Comparison of ENCODE assay signal across 8 cellular contexts in the genomic region with DNA sequence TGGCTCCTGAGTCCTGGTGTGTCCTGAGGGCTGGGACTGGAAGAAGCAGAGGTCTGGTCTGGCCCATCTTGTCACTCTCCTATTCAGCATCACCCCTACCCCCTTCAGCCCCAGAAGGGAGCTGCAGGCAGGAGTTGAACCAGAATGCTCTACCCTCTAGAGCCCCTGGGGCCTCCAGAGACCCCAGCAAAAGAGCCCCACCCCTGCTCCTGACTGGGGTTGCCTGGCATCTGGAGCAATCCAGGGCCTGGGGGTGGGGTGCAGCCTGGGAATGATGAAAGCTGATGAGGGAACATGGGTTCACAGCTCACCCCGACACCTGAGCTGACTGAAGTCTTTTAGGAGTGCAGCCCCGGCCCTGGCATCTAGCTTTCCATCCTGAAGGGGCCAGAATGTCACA. TPM values are rescaled to one million over a fixed set of nuclear protein-coding genes. Genes with fewer than 3 reads are reported as not detected.
A peak's percentile ranks its signal among the peaks of the same experiment; 100 is the strongest.
DNase-seq lines count a peak whose midpoint lies in the region; ATAC-seq, FAIRE-seq and TF ChIP-seq lines count a peak whose summit lies in the region.

No MANE protein-coding gene starts in this region.

- CTCF ChIA-PET in activated CD4-positive, alpha-beta T cell treated with anti-CD3 and anti-CD28 coated beads for 36 hours (lab: Charles Lee) = interaction anchor here (0.6 to 22.3 kb wide), 63 partner anchors 9 to 1205 kb away, joined by 3 to 586 read pairs (median 5); partner anchors contain the start of genes C6orf89, MTCH1, PIM1 and PPIL1
- CTCF ChIA-PET in PC-9 (lab: Charles Lee) = interaction anchor here (0.6 to 5.4 kb wide), 11 partner anchors 11 to 251 kb away, joined by 3 to 45 read pairs (median 5); partner anchors contain the start of genes C6orf89, MTCH1 and PIM1

- H2AFZ ChIP-seq in PC-9 = 0 out of 2 replicates have a peak overlapping the region, but pooled peaks have one; percentile 40

- H3K27ac ChIP-seq in PC-9 (no peak overlapping the region), esophagus squamous epithelium (peak overlapping the region in 3 of 4 donors; percentile 23 to 55 (median 51))

- POLR2A ChIA-PET in activated CD4-positive, alpha-beta T cell treated with anti-CD3 and anti-CD28 coated beads for 36 hours (lab: Charles Lee) = interaction anchor here (0.9 to 1.2 kb wide), 4 partner anchors 152 to 191 kb away, joined by 4 to 6 read pairs (median 5); partner anchors contain the start of gene PIM1
- POLR2A ChIA-PET in PC-9 (lab: Charles Lee; ENCODE audit: unreplicated experiment) = interaction anchor here (0.6 to 0.8 kb wide), 3 partner anchors 32 to 244 kb away, joined by 3 to 6 read pairs (median 4); partner anchors contain the start of gene MTCH1

- H3K4me3 ChIP-seq in PC-9 (no peak overlapping the region), esophagus squamous epithelium (no peak overlapping the region), MG63 (no peak overlapping the region)

- H3K9me2 ChIP-seq in PC-9 (ENCODE audit: insufficient read depth) = no peaks in the 10 kb centered on the region

- peak overlapping the region; percentile 33 for H3K27ac Mint-ChIP-seq in activated CD4-positive, alpha-beta T cell treated with anti-CD3 and anti-CD28 coated beads for 36 hours
- H3K27ac Mint-ChIP-seq in stimulated activated effector memory CD8-positive, alpha-beta T cell treated with anti-CD3 and anti-CD28 coated beads, Interleukin-12 subunit alpha, Interleukin-12 subunit beta, amount 100 ng/mL, for 72 hours = peak overlapping the region; percentile 10

- no peaks in the 10 kb centered on the region for H3K36me3 Mint-ChIP-seq in activated CD4-positive, alpha-beta T cell treated with anti-CD3 and anti-CD28 coated beads for 36 hours (ENCODE audit: low read depth)
- H3K36me3 Mint-ChIP-seq in stimulated activated effector memory CD8-positive, alpha-beta T cell treated with anti-CD3 and anti-CD28 coated beads, Interleukin-12 subunit alpha, Interleukin-12 subunit beta, amount 100 ng/mL, for 72 hours = peaks cover 9% of the 10 kb centered on the region

- intact Hi-C loops in activated CD4-positive, alpha-beta T cell treated with anti-CD3 and anti-CD28 coated beads for 36 hours (cut with DNase I, micrococcal nuclease) = loop anchor here (1.0 to 2.0 kb wide), 10 partner anchors 31 to 675 kb away; partner anchors contain the start of genes C6orf89 (in 2 of the 2) and MTCH1 (in 1 of the 2)
- intact Hi-C loops in PC-9 (cut with micrococcal nuclease; ENCODE audit: unreplicated experiment) (loop anchor here (1.0 to 5.0 kb wide), 8 partner anchors 103 to 1555 kb away; partner anchors contain the start of genes C6orf89 and PPIL1), esophagus squamous epithelium (cut with DNase I) (loop anchor here (2.0 to 10.0 kb wide), 3 partner anchors 103 to 193 kb away; partner anchors contain the start of gene C6orf89)

- WGBS in esophagus squamous epithelium, 2 donors = 64 to 78% methylated on average over 2 of the region's 2 CpGs

- H3K4me1 ChIP-seq in PC-9 (replicated peaks; ENCODE audit: insufficient read depth) = peaks cover 40% of the 10 kb centered on the region
- peaks cover 10 to 46% (median 11%) of the 10 kb centered on the region in 3 donors for H3K4me1 ChIP-seq in esophagus squamous epithelium

- no peaks in the 10 kb centered on the region for H3K9me3 Mint-ChIP-seq in activated CD4-positive, alpha-beta T cell treated with anti-CD3 and anti-CD28 coated beads for 36 hours (ENCODE audit: low read depth)
- no peaks in the 10 kb centered on the region for H3K9me3 Mint-ChIP-seq in stimulated activated effector memory CD8-positive, alpha-beta T cell treated with anti-CD3 and anti-CD28 coated beads, Interleukin-12 subunit alpha, Interleukin-12 subunit beta, amount 100 ng/mL, for 72 hours

- H3F3A ChIP-seq in PC-9 (ENCODE audit: insufficient read depth, low read depth) = peaks cover 26% of the 10 kb centered on the region

- no peak for TF ChIP-seq CTCF in PC-9 (conservative IDR thresholded peaks at IDR 0.05)
- TF ChIP-seq CTCF in esophagus squamous epithelium (IDR thresholded peaks at IDR 0.05) = no peak

- H3K4me1 Mint-ChIP-seq in activated CD4-positive, alpha-beta T cell treated with anti-CD3 and anti-CD28 coated beads for 36 hours = peaks cover 37% of the 10 kb centered on the region
- H3K4me1 Mint-ChIP-seq in stimulated activated effector memory CD8-positive, alpha-beta T cell treated with anti-CD3 and anti-CD28 coated beads, Interleukin-12 subunit alpha, Interleukin-12 subunit beta, amount 100 ng/mL, for 72 hours = peaks cover 47% of the 10 kb centered on the region

- peak overlapping the region; percentile 12; the same call in 1 of the 2 replicates for H3K4me2 ChIP-seq in PC-9

- H3K9me3 ChIP-seq in PC-9 (ENCODE audit: insufficient read depth, low read depth) (no peaks in the 10 kb centered on the region), esophagus squamous epithelium (no peaks in the 10 kb centered on the region), MG63 (no peaks in the 10 kb centered on the region)

- ATAC-seq in activated CD4-positive, alpha-beta T cell treated with anti-CD3 and anti-CD28 coated beads for 36 hours = no peak
- ATAC-seq in stimulated activated effector memory CD8-positive, alpha-beta T cell treated with anti-CD3 and anti-CD28 coated beads, Interleukin-12 subunit alpha, Interleukin-12 subunit beta, amount 100 ng/mL, for 72 hours = no peak

- BruUV-seq in PC-9 (replicated peaks; lab: Mats Ljungman, UMichigan) = no TSS peak

- no peak for FAIRE-seq in H54 (lab: Jason Lieb, UNC)

- H3K36me3 ChIP-seq in PC-9 (ENCODE audit: low read depth) = no peaks in the 10 kb centered on the region
- no peaks in the 10 kb centered on the region for H3K36me3 ChIP-seq in esophagus squamous epithelium
- H3K36me3 ChIP-seq in MG63 = no peaks in the 10 kb centered on the region

- H3K79me2 ChIP-seq in PC-9 (ENCODE audit: low read depth) = no peaks in the 10 kb centered on the region

- no peaks in the 10 kb centered on the region for H4K20me1 ChIP-seq in PC-9 (ENCODE audit: insufficient read depth)

- no peak for DNase-seq in activated CD4-positive, alpha-beta T cell treated with anti-CD3 and anti-CD28 coated beads for 36 hours
- no peak for DNase-seq in activated CD4-positive, alpha-beta T cell treated with anti-CD3 and anti-CD28 coated beads for 4 hours
- no peak for DNase-seq in PC-9
- no peak for DNase-seq in esophagus squamous epithelium (lab: John Stamatoyannopoulos, UW)
- no peak for DNase-seq in stimulated activated effector memory CD8-positive, alpha-beta T cell treated with anti-CD3 and anti-CD28 coated beads, Interleukin-12 subunit alpha, Interleukin-12 subunit beta, amount 100 ng/mL, for 72 hours (ENCODE audit: low spot score in 2 of 2)
- no peak for DNase-seq in MG63
- no peak for DNase-seq in HCEC 1CT
- DNase-seq in H54 (ENCODE audit: insufficient read length, low spot score) = no peak

- H3K27me3 Mint-ChIP-seq in activated CD4-positive, alpha-beta T cell treated with anti-CD3 and anti-CD28 coated beads for 36 hours = no peaks in the 10 kb centered on the region

- H3K27me3 ChIP-seq in PC-9 (ENCODE audit: insufficient read depth, low read depth) = no peaks in the 10 kb centered on the region
- no peaks in the 10 kb centered on the region for H3K27me3 ChIP-seq in esophagus squamous epithelium
- no peaks in the 10 kb centered on the region for H3K27me3 ChIP-seq in MG63

- no peak for TF ChIP-seq POLR2A in esophagus squamous epithelium (IDR thresholded peaks at IDR 0.05)
- TF ChIP-seq POLR2A in H54 (IDR thresholded peaks at IDR 0.05; ENCODE audit: low read depth, low read length) = no peak

- no peak overlapping the region for H3K4me3 Mint-ChIP-seq in activated CD4-positive, alpha-beta T cell treated with anti-CD3 and anti-CD28 coated beads for 36 hours
- peak overlapping the region; percentile 1 for H3K4me3 Mint-ChIP-seq in stimulated activated effector memory CD8-positive, alpha-beta T cell treated with anti-CD3 and anti-CD28 coated beads, Interleukin-12 subunit alpha, Interleukin-12 subunit beta, amount 100 ng/mL, for 72 hours

RNA-seq across cellular contexts. Expression of gene FGD2, which starts 12.2 kb away (rescaled TPM):
- total RNA-seq in activated CD4-positive, alpha-beta T cell treated with anti-CD3 and anti-CD28 coated beads for 36 hours = under 1 TPM; 0.50 to 0.63 TPM
- total RNA-seq in PC-9 (2021) (0.50 and 0.55 TPM in 2 replicates), esophagus squamous epithelium (10 to 100 TPM in 1 of 4 donors, 1 to 10 TPM in 3; 2.6 to 13.4 (median 5.3) TPM)
- total RNA-seq in MG63 (2014; rRNA removed; shearing (Covaris generic); ENCODE audit: low replicate concordance) = 0.33 TPM in 1 of 2 replicates, not detected in the other

RNA-seq across cellular contexts. Expression of gene MTCH1, which starts 31.6 kb away (rescaled TPM):
- total RNA-seq in activated CD4-positive, alpha-beta T cell treated with anti-CD3 and anti-CD28 coated beads for 36 hours = 10 to 100 TPM; 72.9 to 92.9 TPM
- total RNA-seq in PC-9 (2021) = 236 and 241 TPM in 2 replicates
- 100 to 1,000 TPM; 101 to 153 (median 111) TPM for total RNA-seq in esophagus squamous epithelium
- 195 and 270 TPM in 2 replicates for total RNA-seq in MG63 (2014; rRNA removed; shearing (Covaris generic); ENCODE audit: low replicate concordance)
